22 cellular contexts compared by ENCODE assay signal in genomic region chr9:89225587-89225986, GRCh38. TPM values are rescaled to one million over a fixed set of nuclear protein-coding genes. Genes with fewer than 3 reads are reported as not detected.
DNase-seq lines count a peak whose midpoint lies in the region; ATAC-seq and TF ChIP-seq lines count a peak whose summit lies in the region.
"Had no signal": no experiment of that assay in that cellular context is flagged by ENCODE, and none has a peak within 500 bp of the region (broad histone marks: within the 10 kb centered on the region; RNA-seq: fewer than 3 reads in every experiment).

No MANE protein-coding gene starts in this region.

- intact Hi-C loops in uterus (cut with DNase I; ENCODE audit: low total_unique reads): no loop called here

- H3K4me3 Mint-ChIP-seq in activated naive CD8-positive, alpha-beta T cell treated with anti-CD3 and anti-CD28 coated beads for 36 hours: no peak overlapping the region
- H3K4me3 Mint-ChIP-seq: activated B cell treated with CpG ODN at 0.5 μM for 24 hours; dendritic cell treated with granulocyte-macrophage colony-stimulating factor and Interleukin-4, amounts not matched to agents 40 ng/mL and 50 ng/mL, for 4 days; natural killer cell had no signal

- H3F3A ChIP-seq in SK-N-SH (replicated peaks; ENCODE audit: insufficient read depth): no peaks in the 10 kb centered on the region

- H3K27me3 ChIP-seq in SK-N-SH (ENCODE audit: insufficient read depth) (no peaks in the 10 kb centered on the region), uterus (no peaks in the 10 kb centered on the region)
- H3K27me3 ChIP-seq: BLaER1 treated with 17β-estradiol and CSF1 and Interleukin-3, amounts not matched to agents 10 nM and 100 nM; SJCRH30 had no signal

- no peaks in the 10 kb centered on the region for H3K9me2 ChIP-seq in SK-N-SH

- H3K27ac ChIP-seq in SK-N-SH (ENCODE audit: low read depth in 2 of 2, low read length in 1 of 2) (no peak overlapping the region), uterus (peak overlapping the region; percentile 72 to 83)
- H3K27ac ChIP-seq: 22Rv1; BLaER1 treated with 17β-estradiol and CSF1 and Interleukin-3, amounts not matched to agents 10 nM and 100 nM; epithelial cell of prostate; KMS-11; SJCRH30; thoracic aorta had no signal

- no peak overlapping the region for H3K9ac ChIP-seq in SK-N-SH
- H3K9ac ChIP-seq: BLaER1 treated with 17β-estradiol and CSF1 and Interleukin-3, amounts not matched to agents 10 nM and 100 nM; KMS-11 had no signal

- no peak for TF ChIP-seq RAD21 in SK-N-SH (IDR thresholded peaks at IDR 0.05; ENCODE audit: low read length)

- CTCF ChIA-PET in SK-N-SH (lab: Yijun Ruan, JAX): no interaction called here

- no peak for TF ChIP-seq EP300 in SK-N-SH (IDR thresholded peaks at IDR 0.05; ENCODE audit: borderline replicate concordance in 1 of 2, low read depth in 1 of 2, low read length in 1 of 2)

- TF ChIP-seq CTCF in SK-N-SH (IDR thresholded peaks at IDR 0.05) (no peak), choroid plexus epithelial cell (conservative IDR thresholded peaks at IDR 0.05; ENCODE audit: low read depth, low read length) (peak; percentile 51), uterus (IDR thresholded peaks at IDR 0.05) (peak in 3 of 4 experiments; percentile 10 to 31 (median 27))

- H3K36me3 ChIP-seq in SK-N-SH (replicated peaks in 1 of 2; ENCODE audit: control insufficient read depth in 1 of 2, insufficient read depth in 2 of 2, low read length in 1 of 2) (no peaks in the 10 kb centered on the region), uterus (no peaks in the 10 kb centered on the region)
- H3K36me3 ChIP-seq: BLaER1 treated with 17β-estradiol and CSF1 and Interleukin-3, amounts not matched to agents 10 nM and 100 nM; SJCRH30; thoracic aorta had no signal

- WGBS in SK-N-SH (ENCODE audit: low lambda C conversion rate): 58% methylated on average over 5 of the region's 5 CpGs

- TF ChIP-seq POLR2A in uterus (IDR thresholded peaks at IDR 0.05): no peak

- H3K36me3 Mint-ChIP-seq in activated naive CD8-positive, alpha-beta T cell treated with anti-CD3 and anti-CD28 coated beads for 36 hours: no peaks in the 10 kb centered on the region
- H3K36me3 Mint-ChIP-seq: natural killer cell had no signal

- H3K4me1 ChIP-seq in SK-N-SH (ENCODE audit: control insufficient read depth in 1 of 2, insufficient read depth in 2 of 2, low read depth in 1 of 2, low read length in 1 of 2): peaks cover 0 to 14% of the 10 kb centered on the region in 2 experiments; a peak in 1 of 4 replicates
- H3K4me1 ChIP-seq in uterus: peaks cover 4 to 5% of the 10 kb centered on the region in 2 donors
- H3K4me1 ChIP-seq: SJCRH30 had no signal

- peaks cover 2% of the 10 kb centered on the region for H3K4me1 Mint-ChIP-seq in activated naive CD8-positive, alpha-beta T cell treated with anti-CD3 and anti-CD28 coated beads for 36 hours
- H3K4me1 Mint-ChIP-seq: activated B cell treated with CpG ODN at 0.5 μM for 24 hours, natural killer cell had no signal

- H3K79me2 ChIP-seq in SK-N-SH (ENCODE audit: insufficient read depth): no peaks in the 10 kb centered on the region

- POLR2A ChIA-PET in SK-N-SH (lab: Yijun Ruan, JAX): no interaction called here

- H3K9me3 ChIP-seq in SK-N-SH: no peaks in the 10 kb centered on the region
- H3K9me3 ChIP-seq in uterus: no peaks in the 10 kb centered on the region
- H3K9me3 ChIP-seq: SJCRH30 had no signal

- no peak overlapping the region for H2AFZ ChIP-seq in SK-N-SH (ENCODE audit: low read depth)

- H3K27ac Mint-ChIP-seq in activated naive CD8-positive, alpha-beta T cell treated with anti-CD3 and anti-CD28 coated beads for 36 hours: no peak overlapping the region
- H3K27ac Mint-ChIP-seq: activated B cell treated with CpG ODN at 0.5 μM for 24 hours; dendritic cell treated with granulocyte-macrophage colony-stimulating factor and Interleukin-4, amounts not matched to agents 40 ng/mL and 50 ng/mL, for 4 days; natural killer cell had no signal

- H3K4me3 ChIP-seq in SK-N-SH (ENCODE audit: low read depth in 2 of 2, low read length in 1 of 2) (no peak overlapping the region), choroid plexus epithelial cell (ENCODE audit: low read depth, low read length) (no peak overlapping the region), uterus (no peak overlapping the region)
- H3K4me3 ChIP-seq: BLaER1 treated with 17β-estradiol and CSF1 and Interleukin-3, amounts not matched to agents 10 nM and 100 nM; SJCRH30; thoracic aorta had no signal

- peaks cover 50% of the 10 kb centered on the region for H3K27me3 Mint-ChIP-seq in activated naive CD8-positive, alpha-beta T cell treated with anti-CD3 and anti-CD28 coated beads for 36 hours

- H3K4me2 ChIP-seq in SK-N-SH: no peak overlapping the region
- H3K4me2 ChIP-seq: BLaER1 treated with 17β-estradiol and CSF1 and Interleukin-3, amounts not matched to agents 10 nM and 100 nM; KMS-11 had no signal

- DNase-seq in SK-N-SH (no peak), choroid plexus epithelial cell (ENCODE audit: low read depth) (peak; percentile 44), left kidney (ENCODE audit: low read depth, low spot score) (peak; percentile 9), uterus (peak; percentile 75 to 76)
- no peak for DNase-seq in activated naive CD8-positive, alpha-beta T cell treated with anti-CD3 and anti-CD28 coated beads for 36 hours
- DNase-seq in activated naive CD4-positive, alpha-beta T cell (lab: John Stamatoyannopoulos, UW): no peak
- DNase-seq: activated B cell treated with CpG ODN at 0.5 μM for 24 hours; natural killer cell; NCI-H1092; NCI-H2107; OCI-M1; SJCRH30; stimulated activated CD4-positive, alpha-beta T cell treated with anti-CD3 and anti-CD28 coated beads, Interleukin-12 subunit alpha, Interleukin-12 subunit beta, amount 100 ng/mL, for 4 hours had no signal

- ATAC-seq in SK-N-SH treated with all-trans-retinoic acid at 6 μM for 48 hours (peak; percentile 17; the same call in 2 of the 3 replicates), GM19351 (IDR thresholded peaks at IDR 0.05; ENCODE audit: unreplicated experiment) (no peak)
- ATAC-seq: natural killer cell had no signal

- no peaks in the 10 kb centered on the region for H3K9me3 Mint-ChIP-seq in activated naive CD8-positive, alpha-beta T cell treated with anti-CD3 and anti-CD28 coated beads for 36 hours
- H3K9me3 Mint-ChIP-seq: activated B cell treated with CpG ODN at 0.5 μM for 24 hours; dendritic cell treated with granulocyte-macrophage colony-stimulating factor and Interleukin-4, amounts not matched to agents 40 ng/mL and 50 ng/mL, for 4 days; natural killer cell had no signal

- H4K20me1 ChIP-seq in SK-N-SH (ENCODE audit: insufficient read depth): no peaks in the 10 kb centered on the region
- H4K20me1 ChIP-seq: BLaER1 treated with 17β-estradiol and CSF1 and Interleukin-3, amounts not matched to agents 10 nM and 100 nM had no signal

TF ChIP-seq in SK-N-SH treated with all-trans-retinoic acid at 6 μM for 48 hours, 23 proteins besides CTCF, POLR2A, EP300 and RAD21 (continues in another document):
- TF ChIP-seq ZNF8 (CRISPR knock-in tag; IDR thresholded peaks at IDR 0.05): no peak
- TF ChIP-seq, protein P1, sequence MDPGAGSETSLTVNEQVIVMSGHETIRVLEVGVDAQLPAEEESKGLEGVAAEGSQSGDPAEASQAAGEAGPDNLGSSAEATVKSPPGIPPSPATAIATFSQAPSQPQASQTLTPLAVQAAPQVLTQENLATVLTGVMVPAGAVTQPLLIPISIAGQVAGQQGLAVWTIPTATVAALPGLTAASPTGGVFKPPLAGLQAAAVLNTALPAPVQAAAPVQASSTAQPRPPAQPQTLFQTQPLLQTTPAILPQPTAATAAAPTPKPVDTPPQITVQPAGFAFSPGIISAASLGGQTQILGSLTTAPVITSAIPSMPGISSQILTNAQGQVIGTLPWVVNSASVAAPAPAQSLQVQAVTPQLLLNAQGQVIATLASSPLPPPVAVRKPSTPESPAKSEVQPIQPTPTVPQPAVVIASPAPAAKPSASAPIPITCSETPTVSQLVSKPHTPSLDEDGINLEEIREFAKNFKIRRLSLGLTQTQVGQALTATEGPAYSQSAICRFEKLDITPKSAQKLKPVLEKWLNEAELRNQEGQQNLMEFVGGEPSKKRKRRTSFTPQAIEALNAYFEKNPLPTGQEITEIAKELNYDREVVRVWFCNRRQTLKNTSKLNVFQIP (CRISPR knock-in tag; IDR thresholded peaks at IDR 0.05; ENCODE audit: borderline replicate concordance, low read depth): no peak

TF ChIP-seq in SK-N-SH, 30 proteins besides CTCF, POLR2A, EP300 and RAD21 (continues in another document):
- TF ChIP-seq NFIC (IDR thresholded peaks at IDR 0.05; ENCODE audit: borderline replicate concordance) (no peak), YY1 (IDR thresholded peaks at IDR 0.05; ENCODE audit: low read depth) (no peak), ELF1 (IDR thresholded peaks at IDR 0.05) (no peak), FOSL2 (IDR thresholded peaks at IDR 0.05; ENCODE audit: borderline replicate concordance, low read depth) (no peak), FOXM1 (IDR thresholded peaks at IDR 0.05; ENCODE audit: low read depth) (no peak)
- TF ChIP-seq, protein P2, sequence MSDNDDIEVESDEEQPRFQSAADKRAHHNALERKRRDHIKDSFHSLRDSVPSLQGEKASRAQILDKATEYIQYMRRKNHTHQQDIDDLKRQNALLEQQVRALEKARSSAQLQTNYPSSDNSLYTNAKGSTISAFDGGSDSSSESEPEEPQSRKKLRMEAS (IDR thresholded peaks at IDR 0.05; ENCODE audit: low read depth): no peak
- TF ChIP-seq, protein P3, sequence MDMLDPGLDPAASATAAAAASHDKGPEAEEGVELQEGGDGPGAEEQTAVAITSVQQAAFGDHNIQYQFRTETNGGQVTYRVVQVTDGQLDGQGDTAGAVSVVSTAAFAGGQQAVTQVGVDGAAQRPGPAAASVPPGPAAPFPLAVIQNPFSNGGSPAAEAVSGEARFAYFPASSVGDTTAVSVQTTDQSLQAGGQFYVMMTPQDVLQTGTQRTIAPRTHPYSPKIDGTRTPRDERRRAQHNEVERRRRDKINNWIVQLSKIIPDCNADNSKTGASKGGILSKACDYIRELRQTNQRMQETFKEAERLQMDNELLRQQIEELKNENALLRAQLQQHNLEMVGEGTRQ (IDR thresholded peaks at IDR 0.05; ENCODE audit: borderline replicate concordance, low read depth, low read length): no peak
- TF ChIP-seq, protein P4, sequence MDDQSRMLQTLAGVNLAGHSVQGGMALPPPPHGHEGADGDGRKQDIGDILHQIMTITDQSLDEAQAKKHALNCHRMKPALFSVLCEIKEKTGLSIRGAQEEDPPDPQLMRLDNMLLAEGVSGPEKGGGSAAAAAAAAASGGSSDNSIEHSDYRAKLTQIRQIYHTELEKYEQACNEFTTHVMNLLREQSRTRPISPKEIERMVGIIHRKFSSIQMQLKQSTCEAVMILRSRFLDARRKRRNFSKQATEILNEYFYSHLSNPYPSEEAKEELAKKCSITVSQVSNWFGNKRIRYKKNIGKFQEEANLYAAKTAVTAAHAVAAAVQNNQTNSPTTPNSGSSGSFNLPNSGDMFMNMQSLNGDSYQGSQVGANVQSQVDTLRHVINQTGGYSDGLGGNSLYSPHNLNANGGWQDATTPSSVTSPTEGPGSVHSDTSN (IDR thresholded peaks at IDR 0.05): no peak

RNA-seq across cellular contexts. Expression of gene SHC3, which starts 47.0 kb away (rescaled TPM):
- polyA plus RNA-seq in SK-N-SH (2012; rRNA removed): 3.2 and 4.7 TPM in 2 replicates
- polyA plus RNA-seq in SK-N-SH (2012; cell fraction: cytosol; rRNA removed): 2.8 and 3.7 TPM in 2 replicates
- 8.0 and 9.2 TPM in 2 replicates for polyA plus RNA-seq in SK-N-SH (2012; cell fraction: nucleus; rRNA removed)
- 1 to 10 TPM in 3 of 4 donors, under 1 TPM in 1; 0.51 to 3.5 (median 2.5) TPM for total RNA-seq in uterus
- not detected for total RNA-seq in activated naive CD8-positive, alpha-beta T cell treated with anti-CD3 and anti-CD28 coated beads for 36 hours
- total RNA-seq: activated B cell treated with CpG ODN at 0.5 μM for 24 hours; SJCRH30; T-helper 2 cell treated with Interferon-gamma antibody and Interleukin-4, amounts not matched to agents 100 ng/mL and 5 ng/mL, for 36 hours had no signal

Comparison
In these comparisons a context has a peak if more than half of its experiments do, and no peak if none do; other contexts are left out.
1. DNase-seq: peak in choroid plexus epithelial cell (single experiment), left kidney (single experiment) and uterus (2 of 2); none in SK-N-SH (single experiment), activated naive CD8-positive, alpha-beta T cell treated with anti-CD3 and anti-CD28 coated beads for 36 hours (single experiment) and activated naive CD4-positive, alpha-beta T cell (0 of 4).
2. H3K27ac ChIP-seq: peak in uterus (2 of 2); none in SK-N-SH (0 of 2).